In genomic region chr13:112529216-112529615, GRCh38 we compare ENCODE assay signal across 35 cellular contexts.
"Had no signal": no experiment of that assay in that cellular context is flagged by ENCODE, and none has a peak within 500 bp of the region (broad histone marks: within the 10 kb centered on the region; RNA-seq: fewer than 3 reads in every experiment).

No MANE protein-coding gene starts in this region.

- H3K36me3 ChIP-seq: MG63 had no signal

- H3K9me3 ChIP-seq: MG63 had no signal

- H3K4me3 ChIP-seq: MG63 had no signal

- H3K27me3 ChIP-seq: MG63 had no signal

- DNase-seq: Kasumi-1, MG63, MM.1S, MV-4-11, NCI-H1048, NCI-H1092, NCI-H1092 treated with DMSO at 0.1 percent for 48 hours, NCI-H1105, NCI-H1105 treated with DMSO at 0.1 percent for 48 hours, NCI-H1417, NCI-H1417 treated with DMSO at 0.1 percent for 48 hours, NCI-H1436, NCI-H1436 treated with DMSO at 0.1 percent for 48 hours, NCI-H146, NCI-H1694, NCI-H1694 treated with DMSO at 0.1 percent for 48 hours, NCI-H187, NCI-H187 treated with DMSO at 0.1 percent for 48 hours, NCI-H1930, NCI-H2029, NCI-H2029 treated with DMSO at 0.1 percent for 48 hours, NCI-H2081, NCI-H2081 treated with DMSO at 0.1 percent for 48 hours, NCI-H2107, NCI-H2171, NCI-H2171 treated with DMSO at 0.1 percent for 48 hours, NCI-H2227 treated with DMSO at 0.1 percent for 48 hours, NCI-H226, NCI-H345, NCI-H446, NCI-H446 treated with DMSO at 0.1 percent for 48 hours, NCI-H510A, NCI-H510A treated with DMSO at 0.1 percent for 48 hours, NCI-H524, NCI-H524 treated with DMSO at 0.1 percent for 48 hours had no signal
